Comparison of ENCODE assay signal across 1 cellular context in the genomic region with DNA sequence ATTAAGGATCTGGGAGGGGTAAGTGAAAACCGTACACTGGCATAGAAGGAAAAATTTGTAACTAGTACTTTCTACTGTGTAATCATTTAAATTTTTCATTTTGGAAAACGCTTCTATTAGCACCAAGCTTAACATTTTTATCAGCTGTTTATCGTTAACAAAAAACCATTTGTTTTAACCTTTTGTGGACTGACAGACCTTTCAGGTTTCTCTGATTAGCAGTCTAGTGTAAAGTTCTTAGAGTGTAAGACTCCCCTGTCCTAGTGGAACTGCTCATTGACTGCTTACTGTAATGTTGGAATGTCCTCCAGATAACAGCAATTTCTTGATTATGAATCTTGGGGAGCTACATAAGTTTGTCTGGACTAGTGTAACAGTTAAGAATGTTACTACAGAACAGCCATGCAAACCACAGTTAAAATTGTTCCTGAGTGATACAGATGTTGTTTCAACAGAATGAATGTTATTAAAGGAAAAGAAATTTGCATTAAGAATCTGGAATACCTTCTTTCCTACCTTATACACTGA.
TF ChIP-seq lines count a peak whose summit lies in the region.

No MANE protein-coding gene starts in this region.

TF ChIP-seq in K562, 482 proteins besides CTCF, POLR2A, EP300 and RAD21 (continued from another document):
- TF ChIP-seq, protein P1, sequence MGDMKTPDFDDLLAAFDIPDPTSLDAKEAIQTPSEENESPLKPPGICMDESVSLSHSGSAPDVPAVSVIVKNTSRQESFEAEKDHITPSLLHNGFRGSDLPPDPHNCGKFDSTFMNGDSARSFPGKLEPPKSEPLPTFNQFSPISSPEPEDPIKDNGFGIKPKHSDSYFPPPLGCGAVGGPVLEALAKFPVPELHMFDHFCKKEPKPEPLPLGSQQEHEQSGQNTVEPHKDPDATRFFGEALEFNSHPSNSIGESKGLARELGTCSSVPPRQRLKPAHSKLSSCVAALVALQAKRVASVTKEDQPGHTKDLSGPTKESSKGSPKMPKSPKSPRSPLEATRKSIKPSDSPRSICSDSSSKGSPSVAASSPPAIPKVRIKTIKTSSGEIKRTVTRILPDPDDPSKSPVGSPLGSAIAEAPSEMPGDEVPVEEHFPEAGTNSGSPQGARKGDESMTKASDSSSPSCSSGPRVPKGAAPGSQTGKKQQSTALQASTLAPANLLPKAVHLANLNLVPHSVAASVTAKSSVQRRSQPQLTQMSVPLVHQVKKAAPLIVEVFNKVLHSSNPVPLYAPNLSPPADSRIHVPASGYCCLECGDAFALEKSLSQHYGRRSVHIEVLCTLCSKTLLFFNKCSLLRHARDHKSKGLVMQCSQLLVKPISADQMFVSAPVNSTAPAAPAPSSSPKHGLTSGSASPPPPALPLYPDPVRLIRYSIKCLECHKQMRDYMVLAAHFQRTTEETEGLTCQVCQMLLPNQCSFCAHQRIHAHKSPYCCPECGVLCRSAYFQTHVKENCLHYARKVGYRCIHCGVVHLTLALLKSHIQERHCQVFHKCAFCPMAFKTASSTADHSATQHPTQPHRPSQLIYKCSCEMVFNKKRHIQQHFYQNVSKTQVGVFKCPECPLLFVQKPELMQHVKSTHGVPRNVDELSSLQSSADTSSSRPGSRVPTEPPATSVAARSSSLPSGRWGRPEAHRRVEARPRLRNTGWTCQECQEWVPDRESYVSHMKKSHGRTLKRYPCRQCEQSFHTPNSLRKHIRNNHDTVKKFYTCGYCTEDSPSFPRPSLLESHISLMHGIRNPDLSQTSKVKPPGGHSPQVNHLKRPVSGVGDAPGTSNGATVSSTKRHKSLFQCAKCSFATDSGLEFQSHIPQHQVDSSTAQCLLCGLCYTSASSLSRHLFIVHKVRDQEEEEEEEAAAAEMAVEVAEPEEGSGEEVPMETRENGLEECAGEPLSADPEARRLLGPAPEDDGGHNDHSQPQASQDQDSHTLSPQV (IDR thresholded peaks at IDR 0.05) = no peak
- TF ChIP-seq MCM2 (IDR thresholded peaks at IDR 0.05; ENCODE audit: low read depth) = 0 out of 2 replicates have a peak, but pooled peaks have one; percentile 31
- TF ChIP-seq TGIF2 (CRISPR knock-in tag; IDR thresholded peaks at IDR 0.05) = no peak
